ENCODE assay signal across 1 cellular context in the genomic region with DNA sequence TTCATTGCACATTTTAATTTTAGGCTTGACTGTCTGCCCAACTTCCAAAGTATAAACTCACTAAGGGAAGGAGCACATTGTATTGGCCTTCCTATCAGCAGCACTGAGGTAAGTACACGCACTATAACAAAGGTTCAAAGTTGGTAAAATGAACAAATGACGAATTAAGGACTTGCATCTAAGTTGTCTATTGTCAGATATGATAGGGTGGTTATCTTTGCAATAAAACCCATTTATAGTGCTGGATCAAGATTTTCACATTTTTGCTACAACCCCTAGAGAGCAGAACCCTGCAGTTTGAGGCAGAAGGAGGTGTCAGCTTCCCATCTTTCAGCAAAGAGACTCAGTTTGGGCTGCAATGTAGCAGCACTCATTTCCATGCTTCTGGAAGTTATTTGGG.
TF ChIP-seq lines count a peak whose summit lies in the region.

No MANE protein-coding gene starts in this region.

TF ChIP-seq in WTC11, 78 proteins besides CTCF, POLR2A, EP300 and RAD21 (continued from another document):
- TF ChIP-seq, protein P1, sequence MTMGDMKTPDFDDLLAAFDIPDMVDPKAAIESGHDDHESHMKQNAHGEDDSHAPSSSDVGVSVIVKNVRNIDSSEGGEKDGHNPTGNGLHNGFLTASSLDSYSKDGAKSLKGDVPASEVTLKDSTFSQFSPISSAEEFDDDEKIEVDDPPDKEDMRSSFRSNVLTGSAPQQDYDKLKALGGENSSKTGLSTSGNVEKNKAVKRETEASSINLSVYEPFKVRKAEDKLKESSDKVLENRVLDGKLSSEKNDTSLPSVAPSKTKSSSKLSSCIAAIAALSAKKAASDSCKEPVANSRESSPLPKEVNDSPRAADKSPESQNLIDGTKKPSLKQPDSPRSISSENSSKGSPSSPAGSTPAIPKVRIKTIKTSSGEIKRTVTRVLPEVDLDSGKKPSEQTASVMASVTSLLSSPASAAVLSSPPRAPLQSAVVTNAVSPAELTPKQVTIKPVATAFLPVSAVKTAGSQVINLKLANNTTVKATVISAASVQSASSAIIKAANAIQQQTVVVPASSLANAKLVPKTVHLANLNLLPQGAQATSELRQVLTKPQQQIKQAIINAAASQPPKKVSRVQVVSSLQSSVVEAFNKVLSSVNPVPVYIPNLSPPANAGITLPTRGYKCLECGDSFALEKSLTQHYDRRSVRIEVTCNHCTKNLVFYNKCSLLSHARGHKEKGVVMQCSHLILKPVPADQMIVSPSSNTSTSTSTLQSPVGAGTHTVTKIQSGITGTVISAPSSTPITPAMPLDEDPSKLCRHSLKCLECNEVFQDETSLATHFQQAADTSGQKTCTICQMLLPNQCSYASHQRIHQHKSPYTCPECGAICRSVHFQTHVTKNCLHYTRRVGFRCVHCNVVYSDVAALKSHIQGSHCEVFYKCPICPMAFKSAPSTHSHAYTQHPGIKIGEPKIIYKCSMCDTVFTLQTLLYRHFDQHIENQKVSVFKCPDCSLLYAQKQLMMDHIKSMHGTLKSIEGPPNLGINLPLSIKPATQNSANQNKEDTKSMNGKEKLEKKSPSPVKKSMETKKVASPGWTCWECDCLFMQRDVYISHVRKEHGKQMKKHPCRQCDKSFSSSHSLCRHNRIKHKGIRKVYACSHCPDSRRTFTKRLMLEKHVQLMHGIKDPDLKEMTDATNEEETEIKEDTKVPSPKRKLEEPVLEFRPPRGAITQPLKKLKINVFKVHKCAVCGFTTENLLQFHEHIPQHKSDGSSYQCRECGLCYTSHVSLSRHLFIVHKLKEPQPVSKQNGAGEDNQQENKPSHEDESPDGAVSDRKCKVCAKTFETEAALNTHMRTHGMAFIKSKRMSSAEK (CRISPR knock-in tag; IDR thresholded peaks at IDR 0.05; ENCODE audit: borderline replicate concordance), result no peak
- no peak for TF ChIP-seq PRRX2 (CRISPR knock-in tag; IDR thresholded peaks at IDR 0.05)
- no peak for TF ChIP-seq IRF2 (CRISPR knock-in tag; IDR thresholded peaks at IDR 0.05; ENCODE audit: borderline replicate concordance, low read depth)
- no peak for TF ChIP-seq ZNF263 (CRISPR knock-in tag; IDR thresholded peaks at IDR 0.05; ENCODE audit: low read depth)
